In genomic region chr20:18288748-18289705, GRCh38 we compare ENCODE assay signal across 9 cellular contexts. TPM values are rescaled to one million over a fixed set of nuclear protein-coding genes. Genes with fewer than 3 reads are reported as not detected.
DNase-seq lines count a peak whose midpoint lies in the region; ATAC-seq, FAIRE-seq and TF ChIP-seq lines count a peak whose summit lies in the region.
"Had no signal": no experiment of that assay in that cellular context is flagged by ENCODE, and none has a peak within 500 bp of the region (broad histone marks: within the 10 kb centered on the region; RNA-seq: fewer than 3 reads in every experiment).

No MANE protein-coding gene starts in this region.

- TF ChIP-seq CTCF in cardiac muscle cell (IDR thresholded peaks at IDR 0.05; ENCODE audit: low read depth, low read length) (no peak), endothelial cell of umbilical vein (IDR thresholded peaks at IDR 0.05; ENCODE audit: extremely low read depth in 1 of 2, insufficient read depth in 1 of 2, low read depth in 1 of 2, low read length in 2 of 2) (no peak), nephron progenitor cell (IDR thresholded peaks at IDR 0.05) (no peak)

- H3K4me3 ChIP-seq in cardiac muscle cell, result peak overlapping the region; percentile 93
- peak overlapping the region; percentile 97 for H3K4me3 ChIP-seq in SJCRH30
- H3K4me3 ChIP-seq in endothelial cell of umbilical vein (replicated peaks in 1 of 3; ENCODE audit: insufficient read depth in 1 of 3, low read depth in 1 of 3, low read length in 3 of 3), result peak overlapping the region; percentile 72 to 92 (median 79)

- no peak for FAIRE-seq in endothelial cell of umbilical vein (lab: Jason Lieb, UNC)
- FAIRE-seq: islet of Langerhans had no signal

- H3K4me3 Mint-ChIP-seq in nephron progenitor cell, result peak overlapping the region; percentile 94

- peaks cover 4% of the 10 kb centered on the region for H3K4me1 ChIP-seq in cardiac muscle cell (ENCODE audit: low read depth)
- H3K4me1 ChIP-seq in SJCRH30, result peaks cover 3% of the 10 kb centered on the region; the same call in 1 of the 2 replicates
- peaks cover 7% of the 10 kb centered on the region for H3K4me1 ChIP-seq in endothelial cell of umbilical vein (ENCODE audit: control insufficient read depth, extremely low read depth, insufficient read depth, low read length)

- no peaks in the 10 kb centered on the region for H3K36me3 ChIP-seq in cardiac muscle cell
- peaks cover 5% of the 10 kb centered on the region for H3K36me3 ChIP-seq in SJCRH30
- H3K36me3 ChIP-seq in endothelial cell of umbilical vein (ENCODE audit: control insufficient read depth in 2 of 2, extremely low read depth in 1 of 2, insufficient read depth in 2 of 2, low read length in 2 of 2), result peaks cover 0 to 3% of the 10 kb centered on the region in 2 experiments

- intact Hi-C loops in Right ventricle myocardium superior (cut with DNase I) (loop anchor here (10.0 kb wide), 2 partner anchors 154 to 784 kb away; partner anchors contain the start of genes KAT14 and PET117), endothelial cell of umbilical vein (cut with micrococcal nuclease) (loop anchor here (1.0 to 5.0 kb wide), 4 partner anchors 178 to 607 kb away; partner anchors contain the start of genes DTD1, DZANK1, POLR3F and RRBP1)

- peaks cover 17% of the 10 kb centered on the region for H3K27me3 Mint-ChIP-seq in nephron progenitor cell (ENCODE audit: low read depth, poor library complexity)

- peak overlapping the region; percentile 62 for H3K4me2 ChIP-seq in endothelial cell of umbilical vein (ENCODE audit: insufficient read depth, low read length)

- H3K27me3 ChIP-seq in cardiac muscle cell, result peaks cover 7% of the 10 kb centered on the region
- H3K27me3 ChIP-seq in SJCRH30, result no peaks in the 10 kb centered on the region
- H3K27me3 ChIP-seq in endothelial cell of umbilical vein (ENCODE audit: control insufficient read depth in 2 of 2, insufficient read depth in 2 of 2, low read length in 2 of 2), result peaks cover 0 to 6% of the 10 kb centered on the region in 2 experiments

- H3K4me1 Mint-ChIP-seq in nephron progenitor cell, result peaks cover 31% of the 10 kb centered on the region

- peaks cover 55% of the 10 kb centered on the region for H3K36me3 Mint-ChIP-seq in nephron progenitor cell (ENCODE audit: low read depth)

- DNase-seq in cardiac muscle cell (ENCODE audit: low read depth in 1 of 2, low spot score in 1 of 2), result peak in 1 of 2 donors; percentile 23
- no peak for DNase-seq in Right ventricle myocardium superior
- peak; percentile 20 to 46 for DNase-seq in SJCRH30
- DNase-seq in endothelial cell of umbilical vein (ENCODE audit: low read depth, low spot score), result no peak
- DNase-seq in nephron progenitor cell, result peak; percentile 18
- DNase-seq in activated CD4-positive, CD25-positive, alpha-beta regulatory T cell (lab: John Stamatoyannopoulos, UW), result no peak
- DNase-seq in A172 (ENCODE audit: low spot score), result no peak

- dilution Hi-C loops in endothelial cell of umbilical vein (cut with MboI; ENCODE audit: extremely low pct_ligation_motif_present, low sequenced_read_pairs), result no loop called here

- peak overlapping the region; percentile 94 for H3K27ac ChIP-seq in cardiac muscle cell
- H3K27ac ChIP-seq in SJCRH30, result peak overlapping the region; percentile 97
- peak overlapping the region; percentile 92 for H3K27ac ChIP-seq in endothelial cell of umbilical vein (ENCODE audit: insufficient read depth, low read depth, low read length)

- no peaks in the 10 kb centered on the region for H3K9me3 ChIP-seq in cardiac muscle cell (ENCODE audit: low read depth)
- H3K9me3 ChIP-seq in SJCRH30 (replicated peaks), result peaks cover 5% of the 10 kb centered on the region
- no peaks in the 10 kb centered on the region for H3K9me3 ChIP-seq in endothelial cell of umbilical vein (replicated peaks; ENCODE audit: control insufficient read depth, insufficient read depth, low read length)

- TSS peak; percentile 25 for BruUV-seq in endothelial cell of umbilical vein (replicated peaks; lab: Mats Ljungman, UMichigan)

- H3K9ac ChIP-seq in endothelial cell of umbilical vein (replicated peaks; ENCODE audit: extremely low read depth, insufficient read depth, low read length), result peak overlapping the region; percentile 91

- peaks cover 23% of the 10 kb centered on the region for H3K79me2 ChIP-seq in endothelial cell of umbilical vein (ENCODE audit: control insufficient read depth, insufficient read depth, low read length)

- no peak for ATAC-seq in Right ventricle myocardium superior (ENCODE audit: poor library complexity)
- no peak for ATAC-seq in HG03432 (IDR thresholded peaks at IDR 0.05; ENCODE audit: unreplicated experiment)

- H3K27ac Mint-ChIP-seq in nephron progenitor cell, result peak overlapping the region; percentile 98

- no peaks in the 10 kb centered on the region for H3K9me1 ChIP-seq in endothelial cell of umbilical vein (replicated peaks; ENCODE audit: control insufficient read depth, extremely low read depth, insufficient read depth, low read length)

- TF ChIP-seq POLR2A in endothelial cell of umbilical vein (IDR thresholded peaks at IDR 0.05; ENCODE audit: low read depth, low read length), result no peak

- H4K20me1 ChIP-seq in endothelial cell of umbilical vein (replicated peaks; ENCODE audit: control insufficient read depth, extremely low read depth, insufficient read depth, low read length), result no peaks in the 10 kb centered on the region

- H2AFZ ChIP-seq in endothelial cell of umbilical vein (ENCODE audit: low read depth, low read length), result peak overlapping the region; percentile 91

- POLR2A ChIA-PET in endothelial cell of umbilical vein (lab: Charles Lee), result interaction anchor here (1.4 kb wide), 1 partner anchor 318 kb away, joined by 4 read pairs; no protein-coding TSS in a partner anchor

- peaks cover 53% of the 10 kb centered on the region for H3K9me3 Mint-ChIP-seq in nephron progenitor cell

- CTCF ChIA-PET in endothelial cell of umbilical vein (lab: Charles Lee), result interaction anchor here (1.7 kb wide), 1 partner anchor 10 kb away, joined by 4 read pairs; no protein-coding TSS in a partner anchor

TF ChIP-seq in endothelial cell of umbilical vein, 7 proteins besides CTCF, POLR2A, EP300 and RAD21:
- TF ChIP-seq FOS (IDR thresholded peaks at IDR 0.05; ENCODE audit: borderline replicate concordance, insufficient read depth, low read length), result no peak
TF ChIP-seq in endothelial cell of umbilical vein: peak in this region for 0.

RNA-seq across cellular contexts. Expression of gene ZNF133, which starts 0.7 kb away (rescaled TPM):
- 27.9 and 34.4 TPM in 2 replicates for total RNA-seq in cardiac muscle cell
- 17.5 and 24.1 TPM in 2 replicates for polyA plus RNA-seq in cardiac muscle cell
- 5.3 TPM for total RNA-seq in Right ventricle myocardium superior
- total RNA-seq in SJCRH30 (2014; rRNA removed; shearing (Covaris generic)), result 16.2 and 16.4 TPM in 2 replicates
- 11.1 and 12.2 TPM in 2 replicates for total RNA-seq in endothelial cell of umbilical vein
- polyA plus RNA-seq in endothelial cell of umbilical vein, result 13.8 and 15.1 TPM in 2 replicates
- polyA plus RNA-seq in endothelial cell of umbilical vein (2011; cell fraction: cytosol; rRNA removed), result 11.4 and 12.0 TPM in 2 replicates
- polyA plus RNA-seq in endothelial cell of umbilical vein (2011; cell fraction: nucleus; rRNA removed), result 45.6 and 57.0 TPM in 2 replicates
- polyA plus RNA-seq in endothelial cell of umbilical vein (2012), result 9.4 and 9.8 TPM in 2 replicates
- 14.7 and 15.6 TPM in 2 replicates for polyA minus RNA-seq in endothelial cell of umbilical vein
- 2.5 TPM for polyA minus RNA-seq in endothelial cell of umbilical vein (2011; cell fraction: cytosol; rRNA and poly(A)+ RNA removed)
- 8.8 and 11.6 TPM in 2 replicates for polyA minus RNA-seq in endothelial cell of umbilical vein (2011; cell fraction: nucleus; rRNA and poly(A)+ RNA removed)
- total RNA-seq in A172 (2014; rRNA removed; shearing (Covaris generic)), result 16.6 and 18.1 TPM in 2 replicates

Comparison
In these comparisons a context has a peak if more than half of its experiments do, and no peak if none do; other contexts are left out.
1. DNase-seq: peak in SJCRH30 (2 of 2) and nephron progenitor cell (single experiment); none in Right ventricle myocardium superior (single experiment), endothelial cell of umbilical vein (single experiment), activated CD4-positive, CD25-positive, alpha-beta regulatory T cell (0 of 4) and A172 (single experiment).
2. Peak in every context shown above with its lines, with median percentiles within 50 percentile points of each other: H3K27ac ChIP-seq and H3K4me3 ChIP-seq.